In the genomic region with DNA sequence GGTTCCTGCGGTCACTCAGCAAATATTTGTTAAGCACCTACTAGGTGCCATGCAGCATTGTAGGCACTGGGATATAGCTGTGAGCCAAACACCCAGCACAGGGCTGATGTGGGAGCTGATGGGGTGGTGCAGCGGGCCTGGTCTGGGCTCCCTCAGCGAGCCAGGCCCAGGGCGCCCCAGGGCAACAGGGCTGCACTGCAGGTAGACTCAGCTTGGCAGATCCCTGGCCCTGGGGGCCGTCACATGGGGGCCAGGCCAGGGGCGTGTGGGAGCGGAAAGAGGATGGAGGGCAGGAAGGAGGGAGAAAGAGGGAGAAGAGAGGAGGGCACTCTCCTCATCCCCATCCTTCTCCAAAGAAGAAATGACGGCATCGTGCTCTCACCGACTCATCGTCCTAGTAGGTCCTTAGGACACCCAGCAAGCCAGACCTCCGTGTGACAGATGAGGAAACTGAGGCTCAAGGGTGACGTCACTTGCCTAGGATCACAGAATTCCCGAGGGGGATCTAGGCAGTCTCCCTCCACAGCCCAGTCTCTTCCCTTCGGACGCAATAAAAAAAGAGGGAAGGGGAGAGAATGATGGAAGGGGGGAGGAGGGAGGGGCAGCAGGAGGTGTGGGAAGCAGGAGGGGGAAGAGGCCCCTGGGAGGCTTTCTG, we compare ENCODE assay signal across 14 cellular contexts. TPM values are rescaled to one million over a fixed set of nuclear protein-coding genes. Genes with fewer than 3 reads are reported as not detected.
DNase-seq lines count a peak whose midpoint lies in the region; ATAC-seq, FAIRE-seq and TF ChIP-seq lines count a peak whose summit lies in the region.
"Had no signal": no experiment of that assay in that cellular context is flagged by ENCODE, and none has a peak within 500 bp of the region (broad histone marks: within the 10 kb centered on the region; RNA-seq: fewer than 3 reads in every experiment).

No MANE protein-coding gene starts in this region.

- in situ Hi-C loops in transverse colon (cut with MboI; ENCODE audit: low pct_ligation_motif_present in 1 of 4, low pct_unique_long_range_greater_than_20kb in 1 of 4, low sequenced_read_pairs in 3 of 4): no loop called here

- intact Hi-C loops in esophagus squamous epithelium (cut with DNase I) (no loop called here), psoas muscle (cut with DNase I) (no loop called here), transverse colon (cut with DNase I; ENCODE audit: low total_unique reads) (loop anchor here (2.0 to 5.0 kb wide), 2 partner anchors 20 to 47 kb away; no protein-coding TSS in a partner anchor)

- TF ChIP-seq POLR2A in esophagus squamous epithelium (IDR thresholded peaks at IDR 0.05): no peak
- TF ChIP-seq POLR2A in transverse colon (IDR thresholded peaks at IDR 0.05): no peak

- WGBS in esophagus squamous epithelium, 2 donors: 64 to 72% methylated on average over 11 to 15 of the region's 16 CpGs
- 79 to 82% (median 81%) methylated on average over 15 to 16 of the region's 16 CpGs for whole genome bisulfite sequencing in psoas muscle, 3 donors
- 77% methylated on average over 16 of the region's 16 CpGs; no CpG with 5 or more reads in 1 of the 2 donors for WGBS in transverse colon (ENCODE audit: low coverage in 1 of 2), 2 donors

- peak overlapping the region in 3 of 4 donors; percentile 73 to 86 (median 79) for H3K27ac ChIP-seq in esophagus squamous epithelium
- peak overlapping the region; percentile 98 for H3K27ac ChIP-seq in psoas muscle
- H3K27ac ChIP-seq in transverse colon: peak overlapping the region; percentile 78 to 86 (median 85)
- H3K27ac ChIP-seq: SK-N-MC had no signal

- TF ChIP-seq CTCF in esophagus squamous epithelium (IDR thresholded peaks at IDR 0.05) (no peak), psoas muscle (IDR thresholded peaks at IDR 0.05) (no peak), transverse colon (IDR thresholded peaks at IDR 0.05) (no peak)

- H3K4me1 ChIP-seq in esophagus squamous epithelium (peaks cover 8 to 41% (median 20%) of the 10 kb centered on the region in 3 donors), psoas muscle (peaks cover 56% of the 10 kb centered on the region), transverse colon (peaks cover 14 to 25% (median 21%) of the 10 kb centered on the region in 4 donors)

- H3K9me3 ChIP-seq in esophagus squamous epithelium (no peaks in the 10 kb centered on the region), psoas muscle (no peaks in the 10 kb centered on the region), transverse colon (no peaks in the 10 kb centered on the region)

- no peak for TF ChIP-seq EP300 in transverse colon (IDR thresholded peaks at IDR 0.05; ENCODE audit: low read depth)

- H3K4me3 ChIP-seq in esophagus squamous epithelium: no peak overlapping the region
- no peak overlapping the region for H3K4me3 ChIP-seq in psoas muscle
- H3K4me3 ChIP-seq in transverse colon: no peak overlapping the region
- H3K4me3 ChIP-seq: MG63, SK-N-MC had no signal

- H3K27me3 ChIP-seq in esophagus squamous epithelium (peaks cover 0 to 5% (median 0%) of the 10 kb centered on the region in 4 donors), psoas muscle (ENCODE audit: insufficient read depth in 3 of 3, low read length in 2 of 3) (no peaks in the 10 kb centered on the region), transverse colon (no peaks in the 10 kb centered on the region)

- ATAC-seq in psoas muscle (no peak), HG02759 (IDR thresholded peaks at IDR 0.05; ENCODE audit: unreplicated experiment) (no peak)

- H3K36me3 ChIP-seq in esophagus squamous epithelium (no peaks in the 10 kb centered on the region), psoas muscle (ENCODE audit: insufficient read depth in 1 of 2, low read depth in 1 of 2) (no peaks in the 10 kb centered on the region), transverse colon (no peaks in the 10 kb centered on the region)
- H3K36me3 ChIP-seq: MG63 had no signal

- DNase-seq in HTR-8/SVneo (ENCODE audit: insufficient read length, low spot score): no peak
- DNase-seq in esophagus squamous epithelium (lab: John Stamatoyannopoulos, UW): no peak
- DNase-seq in psoas muscle: no peak
- DNase-seq in transverse colon: no peak
- DNase-seq in NCI-H1930 (lab: John Stamatoyannopoulos, UW): no peak
- DNase-seq in NCI-H226: no peak
- DNase-seq: CD4-positive, alpha-beta T cell; DMS79; H9; NCI-H1092; NCI-H524 had no signal

- FAIRE-seq in HTR-8/SVneo (lab: Jason Lieb, UNC): peak; percentile 83

RNA-seq across cellular contexts. Expression of a gene that starts 53.3 kb away (rescaled TPM):
- 10 to 100 TPM in 3 of 4 donors, 1 to 10 TPM in 1; 9.1 to 21.0 (median 13.3) TPM for total RNA-seq in esophagus squamous epithelium
- 100 to 1,000 TPM in 2 of 4 donors, 10 to 100 TPM in 2; 73.2 to 202 (median 93.0) TPM for total RNA-seq in psoas muscle
- polyA plus RNA-seq in psoas muscle: 100 to 1,000 TPM; 135 to 308 (median 144) TPM
- 10 to 100 TPM; 26.5 to 37.4 (median 30.4) TPM for total RNA-seq in transverse colon
